ENCODE assay signal across 19 cellular contexts in the genomic region with DNA sequence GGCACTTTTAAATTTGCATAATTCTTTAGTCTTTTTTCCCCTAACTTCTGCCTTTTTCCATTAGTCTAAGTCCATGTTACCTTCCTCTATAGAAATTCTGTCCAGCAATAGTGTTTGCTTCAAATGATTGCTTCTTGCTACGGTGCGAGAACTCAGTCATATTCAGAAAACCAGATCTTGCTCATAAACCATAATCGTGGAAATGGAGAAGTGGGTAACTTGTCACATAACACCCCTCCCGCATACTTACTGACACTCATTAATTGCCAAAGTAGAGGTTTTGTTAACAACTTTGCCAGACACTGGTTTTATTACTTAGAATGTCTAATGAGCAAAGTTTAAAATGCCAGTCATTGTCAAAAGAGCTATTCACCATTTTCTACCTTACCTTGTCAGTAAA.
DNase-seq lines count a peak whose midpoint lies in the region; ATAC-seq and TF ChIP-seq lines count a peak whose summit lies in the region.
"Had no signal": no experiment of that assay in that cellular context is flagged by ENCODE, and none has a peak within 500 bp of the region (broad histone marks: within the 10 kb centered on the region; RNA-seq: fewer than 3 reads in every experiment).

No MANE protein-coding gene starts in this region.

- no peak for DNase-seq in activated CD8-positive, alpha-beta T cell treated with anti-CD3 and anti-CD28 coated beads for 36 hours
- DNase-seq in activated CD8-positive, alpha-beta T cell treated with anti-CD3 and anti-CD28 coated beads, Interleukin-2, amount 10 ng/mL, durations not matched to agents 7 days and 5 days, result no peak
- DNase-seq in KBM-7, result peak; percentile 49
- no peak for DNase-seq in activated B cell treated with CpG ODN at 0.5 μM for 24 hours
- DNase-seq in thyroid gland, result no peak
- DNase-seq in GM19240 (ENCODE audit: insufficient read length, low spot score), result no peak
- DNase-seq in KG1 (lab: John Stamatoyannopoulos, UW), result no peak
- DNase-seq: activated CD4-positive, alpha-beta T cell treated with anti-CD3 and anti-CD28 coated beads, Interleukin-2, amount 50 U/mL, for 4 hours; EL; H9; NCI-H1436; NCI-H524 treated with DMSO at 0.1 percent for 48 hours; PC-3; SHP77 treated with DMSO at 0.1 percent for 48 hours had no signal

- peaks cover 0 to 4% of the 10 kb centered on the region in 2 donors for H3K4me1 ChIP-seq in thyroid gland
- H3K4me1 ChIP-seq: BLaER1, right atrium auricular region, vagina had no signal

- peaks cover 17% of the 10 kb centered on the region for H3K4me1 Mint-ChIP-seq in activated CD8-positive, alpha-beta T cell treated with anti-CD3 and anti-CD28 coated beads for 36 hours (ENCODE audit: low read depth)
- H3K4me1 Mint-ChIP-seq in activated CD8-positive, alpha-beta T cell treated with anti-CD3 and anti-CD28 coated beads, Interleukin-2, amount 10 ng/mL, durations not matched to agents 7 days and 5 days (ENCODE audit: low read depth), result peaks cover 2% of the 10 kb centered on the region
- peaks cover 5% of the 10 kb centered on the region for H3K4me1 Mint-ChIP-seq in activated B cell treated with CpG ODN at 0.5 μM for 24 hours
- H3K4me1 Mint-ChIP-seq: brain had no signal

- H3K9me3 ChIP-seq in thyroid gland, result no peaks in the 10 kb centered on the region
- H3K9me3 ChIP-seq: BLaER1, right atrium auricular region, vagina had no signal

- POLR2A ChIA-PET in activated CD8-positive, alpha-beta T cell treated with anti-CD3 and anti-CD28 coated beads for 36 hours (lab: Charles Lee), result no interaction called here
- POLR2A ChIA-PET in activated CD8-positive, alpha-beta T cell treated with anti-CD3 and anti-CD28 coated beads, Interleukin-2, amount 10 ng/mL, durations not matched to agents 7 days and 5 days (lab: Charles Lee), result interaction anchor here (0.6 kb wide), 1 partner anchor 100 kb away, joined by 3 read pairs; no protein-coding TSS in a partner anchor
- POLR2A ChIA-PET in activated B cell treated with CpG ODN at 0.5 μM for 24 hours (lab: Charles Lee), result no interaction called here

- no peak for TF ChIP-seq POLR2A in thyroid gland (IDR thresholded peaks at IDR 0.05)

- H3K4me3 Mint-ChIP-seq in activated CD8-positive, alpha-beta T cell treated with anti-CD3 and anti-CD28 coated beads for 36 hours, result no peak overlapping the region
- no peak overlapping the region for H3K4me3 Mint-ChIP-seq in activated CD8-positive, alpha-beta T cell treated with anti-CD3 and anti-CD28 coated beads, Interleukin-2, amount 10 ng/mL, durations not matched to agents 7 days and 5 days
- H3K4me3 Mint-ChIP-seq in activated B cell treated with CpG ODN at 0.5 μM for 24 hours, result no peak overlapping the region
- H3K4me3 Mint-ChIP-seq: brain, H9 had no signal

- peak overlapping the region; percentile 47 for H3K27ac Mint-ChIP-seq in activated CD8-positive, alpha-beta T cell treated with anti-CD3 and anti-CD28 coated beads for 36 hours
- H3K27ac Mint-ChIP-seq in activated CD8-positive, alpha-beta T cell treated with anti-CD3 and anti-CD28 coated beads, Interleukin-2, amount 10 ng/mL, durations not matched to agents 7 days and 5 days, result no peak overlapping the region
- H3K27ac Mint-ChIP-seq in activated B cell treated with CpG ODN at 0.5 μM for 24 hours, result peak overlapping the region; percentile 41
- H3K27ac Mint-ChIP-seq: H9 had no signal

- CTCF ChIA-PET in activated CD8-positive, alpha-beta T cell treated with anti-CD3 and anti-CD28 coated beads for 36 hours (lab: Charles Lee), result interaction anchor here (0.6 to 1.5 kb wide), 3 partner anchors 12 to 157 kb away, joined by 4 read pairs; no protein-coding TSS in a partner anchor
- CTCF ChIA-PET in activated CD8-positive, alpha-beta T cell treated with anti-CD3 and anti-CD28 coated beads, Interleukin-2, amount 10 ng/mL, durations not matched to agents 7 days and 5 days (lab: Charles Lee), result no interaction called here
- CTCF ChIA-PET in activated B cell treated with CpG ODN at 0.5 μM for 24 hours (lab: Charles Lee), result no interaction called here

- peaks cover 45% of the 10 kb centered on the region for H3K36me3 Mint-ChIP-seq in activated CD8-positive, alpha-beta T cell treated with anti-CD3 and anti-CD28 coated beads for 36 hours (ENCODE audit: low read depth)
- peaks cover 48% of the 10 kb centered on the region for H3K36me3 Mint-ChIP-seq in activated CD8-positive, alpha-beta T cell treated with anti-CD3 and anti-CD28 coated beads, Interleukin-2, amount 10 ng/mL, durations not matched to agents 7 days and 5 days (ENCODE audit: low read depth)
- peaks cover 67% of the 10 kb centered on the region for H3K36me3 Mint-ChIP-seq in activated B cell treated with CpG ODN at 0.5 μM for 24 hours (ENCODE audit: low read depth)

- no peak overlapping the region for H3K4me3 ChIP-seq in thyroid gland (replicated peaks in 1 of 3)
- H3K4me3 ChIP-seq: BLaER1, right atrium auricular region, vagina had no signal

- no peak overlapping the region for H3K27ac ChIP-seq in thyroid gland
- H3K27ac ChIP-seq: BLaER1, right atrium auricular region, vagina had no signal

- intact Hi-C loops in activated CD8-positive, alpha-beta T cell treated with anti-CD3 and anti-CD28 coated beads for 36 hours (cut with micrococcal nuclease), result no loop called here
- intact Hi-C loops in activated B cell treated with CpG ODN at 0.5 μM for 24 hours (cut with micrococcal nuclease) (loop anchor here (1.0 kb wide), 1 partner anchor 8 kb away; no protein-coding TSS in a partner anchor), thyroid gland (cut with DNase I) (no loop called here)

- H3K27me3 Mint-ChIP-seq in activated CD8-positive, alpha-beta T cell treated with anti-CD3 and anti-CD28 coated beads for 36 hours, result no peaks in the 10 kb centered on the region
- H3K27me3 Mint-ChIP-seq in activated CD8-positive, alpha-beta T cell treated with anti-CD3 and anti-CD28 coated beads, Interleukin-2, amount 10 ng/mL, durations not matched to agents 7 days and 5 days (ENCODE audit: low read depth), result no peaks in the 10 kb centered on the region
- no peaks in the 10 kb centered on the region for H3K27me3 Mint-ChIP-seq in activated B cell treated with CpG ODN at 0.5 μM for 24 hours
- H3K27me3 Mint-ChIP-seq: brain had no signal

- TF ChIP-seq CTCF in activated CD8-positive, alpha-beta T cell treated with anti-CD3 and anti-CD28 coated beads for 36 hours (IDR thresholded peaks at IDR 0.05), result no peak
- TF ChIP-seq CTCF in activated B cell treated with CpG ODN at 0.5 μM for 24 hours (IDR thresholded peaks at IDR 0.05) (no peak), thyroid gland (IDR thresholded peaks at IDR 0.05) (no peak)

- no peaks in the 10 kb centered on the region for H3K27me3 ChIP-seq in thyroid gland
- H3K27me3 ChIP-seq: BLaER1, right atrium auricular region, vagina had no signal

- peaks cover 0 to 3% of the 10 kb centered on the region in 2 donors for H3K36me3 ChIP-seq in thyroid gland

- WGBS in thyroid gland, 2 donors, result 83 to 88% methylated on average over 4 of the region's 4 CpGs

- in situ Hi-C loops in KBM-7 (cut with MboI; ENCODE audit: low pct_unique_long_range_greater_than_20kb, low sequenced_read_pairs), result no loop called here

- ATAC-seq in activated CD8-positive, alpha-beta T cell treated with anti-CD3 and anti-CD28 coated beads for 36 hours, result peak; percentile 32
- no peak for ATAC-seq in activated CD8-positive, alpha-beta T cell treated with anti-CD3 and anti-CD28 coated beads, Interleukin-2, amount 10 ng/mL, durations not matched to agents 7 days and 5 days
- ATAC-seq in GM18520 (IDR thresholded peaks at IDR 0.05; ENCODE audit: unreplicated experiment) (peak; percentile 45), activated B cell treated with CpG ODN at 0.5 μM for 24 hours (ENCODE audit: low read depth) (peak; percentile 34)

- H3K9me3 Mint-ChIP-seq in activated CD8-positive, alpha-beta T cell treated with anti-CD3 and anti-CD28 coated beads for 36 hours, result no peaks in the 10 kb centered on the region
- no peaks in the 10 kb centered on the region for H3K9me3 Mint-ChIP-seq in activated CD8-positive, alpha-beta T cell treated with anti-CD3 and anti-CD28 coated beads, Interleukin-2, amount 10 ng/mL, durations not matched to agents 7 days and 5 days (ENCODE audit: insufficient read depth)
- H3K9me3 Mint-ChIP-seq in activated B cell treated with CpG ODN at 0.5 μM for 24 hours, result no peaks in the 10 kb centered on the region
- H3K9me3 Mint-ChIP-seq: brain, H9 had no signal
